In genomic region chr18:35290070-35290735, GRCh38 we compare ENCODE assay signal across 1 cellular context.
TF ChIP-seq lines count a peak whose summit lies in the region.

ZSCAN30 (minus strand) TSS chr18:35290229; CDS start chr18:35264352, 25,877 bp downstream.

TF ChIP-seq in K562, 482 proteins besides CTCF, POLR2A, EP300 and RAD21 (continued from another document and continues in another):
- no peak for TF ChIP-seq E4F1 (CRISPR knock-in tag; IDR thresholded peaks at IDR 0.05; ENCODE audit: borderline replicate concordance)
- peak; percentile 57 for TF ChIP-seq MGA (IDR thresholded peaks at IDR 0.05)
- no peak for TF ChIP-seq ZC3H4 (CRISPR knock-in tag; IDR thresholded peaks at IDR 0.05; ENCODE audit: borderline replicate concordance)
- no peak for TF ChIP-seq CBFA2T2 (conservative IDR thresholded peaks at IDR 0.05)
- TF ChIP-seq ARID4B (CRISPR knock-in tag; IDR thresholded peaks at IDR 0.05): peak; percentile 82; the same call in 1 of the 2 replicates
- peak; percentile 96 for TF ChIP-seq C11orf30 (IDR thresholded peaks at IDR 0.05; ENCODE audit: low read depth)
- no peak for TF ChIP-seq ZNF655 (CRISPR knock-in tag; IDR thresholded peaks at IDR 0.05)
- no peak for TF ChIP-seq FOXJ3 (CRISPR knock-in tag; IDR thresholded peaks at IDR 0.05)
- peak; percentile 76 for TF ChIP-seq HMGN3 (IDR thresholded peaks at IDR 0.05; ENCODE audit: borderline replicate concordance, extremely low read depth, insufficient read length, low read depth, low read length)
- 0 out of 2 replicates have a peak, but pooled peaks have one; percentile 40 for TF ChIP-seq ZNF76 (CRISPR knock-in tag; IDR thresholded peaks at IDR 0.05; ENCODE audit: borderline replicate concordance)
- TF ChIP-seq REST (CRISPR knock-in tag; IDR thresholded peaks at IDR 0.05; ENCODE audit: low read depth): no peak
- peak; percentile 39; the same call in 1 of the 2 replicates for TF ChIP-seq KAT7 (CRISPR knock-in tag; IDR thresholded peaks at IDR 0.05; ENCODE audit: borderline replicate concordance)
- TF ChIP-seq KAT8 (IDR thresholded peaks at IDR 0.05; ENCODE audit: low read depth): peak; percentile 69; the same call in 1 of the 2 replicates
- no peak for TF ChIP-seq ZNF41 (CRISPR knock-in tag; conservative IDR thresholded peaks at IDR 0.05)
- TF ChIP-seq ZNF717 (CRISPR knock-in tag; IDR thresholded peaks at IDR 0.05): no peak
- no peak for TF ChIP-seq U2AF1 (optimal IDR thresholded peaks at IDR 0.05; ENCODE audit: low read depth, low read length)
- TF ChIP-seq MCM2 (IDR thresholded peaks at IDR 0.05; ENCODE audit: low read depth): no peak
- no peak for TF ChIP-seq RFX1 (IDR thresholded peaks at IDR 0.05)
- peak; percentile 80; the same call in 1 of the 2 replicates for TF ChIP-seq SOX6 (IDR thresholded peaks at IDR 0.05)
- TF ChIP-seq ATF7 (IDR thresholded peaks at IDR 0.05): peak; percentile 93
- TF ChIP-seq NELFE (IDR thresholded peaks at IDR 0.05; ENCODE audit: insufficient read depth, insufficient read length): no peak
- TF ChIP-seq HNRNPK (IDR thresholded peaks at IDR 0.05; ENCODE audit: low read depth, low read length, poor library complexity, severe bottlenecking): no peak
- peak; percentile 92 for TF ChIP-seq EP400 (IDR thresholded peaks at IDR 0.05)
- peak; percentile 92 for TF ChIP-seq AFF4 (CRISPR knock-in tag; IDR thresholded peaks at IDR 0.05)
- no peak; the same call in 1 of the 2 replicates for TF ChIP-seq LEF1 (IDR thresholded peaks at IDR 0.05)
- peak; percentile 66; the same call in 1 of the 2 replicates for TF ChIP-seq PML (IDR thresholded peaks at IDR 0.05; ENCODE audit: low read length)
